ENCODE assay signal across 33 cellular contexts in the genomic region with DNA sequence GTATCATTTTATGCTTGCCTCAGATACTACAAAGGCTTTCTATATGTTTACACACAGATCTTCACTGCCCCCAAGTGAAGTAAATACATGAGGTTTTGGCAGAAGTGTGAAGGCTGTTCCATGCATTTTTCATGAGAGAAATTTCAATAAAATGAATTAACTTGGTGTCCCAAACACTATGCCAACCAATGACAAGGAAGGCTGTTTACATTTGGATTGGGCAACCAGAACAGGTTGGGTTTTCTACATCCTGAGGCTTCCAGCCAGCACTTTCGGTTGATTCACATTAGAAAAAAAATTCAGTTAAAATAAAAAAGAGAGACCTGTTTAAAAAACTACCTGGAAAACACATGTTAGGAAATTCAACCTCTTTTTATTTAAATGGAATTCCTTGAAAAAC.
DNase-seq lines count a peak whose midpoint lies in the region; ATAC-seq, FAIRE-seq and TF ChIP-seq lines count a peak whose summit lies in the region.
"Had no signal": no experiment of that assay in that cellular context is flagged by ENCODE, and none has a peak within 500 bp of the region (broad histone marks: within the 10 kb centered on the region; RNA-seq: fewer than 3 reads in every experiment).

No MANE protein-coding gene starts in this region.

- no peaks in the 10 kb centered on the region for H3K9me3 ChIP-seq in liver (ENCODE audit: control insufficient read depth in 4 of 4, low read length in 3 of 4)
- peaks cover 52% of the 10 kb centered on the region for H3K9me3 ChIP-seq in HepG2 (ENCODE audit: low read length)
- H3K9me3 ChIP-seq: BE2C, Caco-2 had no signal

- no peak overlapping the region for H3K27ac Mint-ChIP-seq in chondrocyte (ENCODE audit: unreplicated experiment)
- H3K27ac Mint-ChIP-seq: B cell; CD14-positive monocyte; CD4-positive, alpha-beta memory T cell; CD4-positive, alpha-beta T cell; CD4-positive, CD25-positive, alpha-beta regulatory T cell; CD8-positive, alpha-beta memory T cell; CD8-positive, alpha-beta T cell had no signal

- no peak overlapping the region for H2AFZ ChIP-seq in HepG2 (ENCODE audit: low read length)

- no peak for TF ChIP-seq EP300 in HepG2 (IDR thresholded peaks at IDR 0.05; ENCODE audit: low read depth in 2 of 2, low read length in 2 of 2)
- no peak for TF ChIP-seq EP300 in HepG2 (CRISPR knock-in tag; IDR thresholded peaks at IDR 0.05; ENCODE audit: borderline replicate concordance)

- no peak overlapping the region for H3K27ac ChIP-seq in liver (ENCODE audit: low read depth in 1 of 2, low read length in 2 of 2)
- no peak overlapping the region for H3K27ac ChIP-seq in HepG2 (ENCODE audit: extremely low read length, insufficient read depth, low read length)
- H3K27ac ChIP-seq: 22Rv1; A549; BLaER1; BLaER1 treated with 17β-estradiol and CSF1 and Interleukin-3, amounts not matched to agents 10 nM and 100 nM; C4-2B had no signal

- no peak for TF ChIP-seq POLR2A in HepG2 (IDR thresholded peaks at IDR 0.05; ENCODE audit: insufficient read depth in 1 of 2, low read depth in 2 of 2, low read length in 2 of 2)

- H3K27me3 ChIP-seq in liver (ENCODE audit: control insufficient read depth in 4 of 4, insufficient read depth in 4 of 4, low read length in 3 of 4) (no peaks in the 10 kb centered on the region), HepG2 (ENCODE audit: control insufficient read depth in 1 of 2, insufficient read depth in 2 of 2, low read length in 2 of 2) (no peaks in the 10 kb centered on the region)
- H3K27me3 ChIP-seq: BE2C; BLaER1; BLaER1 treated with 17β-estradiol and CSF1 and Interleukin-3, amounts not matched to agents 10 nM and 100 nM had no signal

- WGBS in liver, result 35% methylated on average over 1 of the region's 1 CpG
- 0% methylated on average over 1 of the region's 1 CpG for WGBS in HepG2 (ENCODE audit: low lambda C conversion rate)

- TF ChIP-seq RAD21 in liver (IDR thresholded peaks at IDR 0.05), result no peak
- TF ChIP-seq RAD21 in HepG2 (CRISPR knock-in tag; IDR thresholded peaks at IDR 0.05), result no peak

- in situ Hi-C loops in HepG2 (cut with HindIII; ENCODE audit: extremely low pct_ligation_motif_present, low pct_unique_long_range_greater_than_20kb), result no loop called here

- POLR2A ChIA-PET in HepG2 (lab: Yijun Ruan, JAX), result no interaction called here

- CTCF ChIA-PET in HepG2 (lab: Yijun Ruan, JAX; ENCODE audit: low intra/inter-chr PET ratio, low total read pairs), result no interaction called here

- peaks cover 3% of the 10 kb centered on the region for H3K36me3 Mint-ChIP-seq in chondrocyte (ENCODE audit: low read depth)
- H3K36me3 Mint-ChIP-seq: CD14-positive monocyte; CD4-positive, alpha-beta memory T cell; CD4-positive, CD25-positive, alpha-beta regulatory T cell; CD8-positive, alpha-beta T cell had no signal

- ATAC-seq in HepG2, result no peak
- ATAC-seq in left lobe of liver, result peak; percentile 60
- ATAC-seq: A549; CD8-positive, alpha-beta T cell had no signal

- BruUV-seq in HepG2 (replicated peaks; lab: Mats Ljungman, UMichigan), result no TSS peak

- H3K9ac ChIP-seq in liver (ENCODE audit: low read depth in 1 of 2, low read length in 2 of 2) (no peak overlapping the region), HepG2 (ENCODE audit: insufficient read depth, low read depth, low read length) (no peak overlapping the region)
- H3K9ac ChIP-seq: BLaER1; BLaER1 treated with 17β-estradiol and CSF1 and Interleukin-3, amounts not matched to agents 10 nM and 100 nM had no signal

- no peaks in the 10 kb centered on the region for H3K27me3 Mint-ChIP-seq in chondrocyte (ENCODE audit: low read depth)
- H3K27me3 Mint-ChIP-seq: B cell; CD4-positive, alpha-beta T cell; CD4-positive, CD25-positive, alpha-beta regulatory T cell; CD8-positive, alpha-beta memory T cell had no signal

- no peaks in the 10 kb centered on the region for H3K79me2 ChIP-seq in HepG2 (ENCODE audit: insufficient read depth, low read length)

- no peak for DNase-seq in HepG2 (ENCODE audit: low spot score)
- no peak for DNase-seq in left lobe of liver (ENCODE audit: low spot score)
- DNase-seq in chondrocyte (ENCODE audit: low spot score), result no peak
- DNase-seq: 8988T; ACHN; AML-193; BE2C; C1 segment of cervical spinal cord; Caco-2; Calu3; CD4-positive, alpha-beta memory T cell; CD4-positive, alpha-beta T cell; CD4-positive, CD25-positive, alpha-beta regulatory T cell; CD8-positive, alpha-beta memory T cell; CD8-positive, alpha-beta T cell; COR-L47; DMS 273 treated with DMSO at 0.1 percent for 48 hours; DMS153; DMS53; DMS79; DMS79 treated with DMSO at 0.1 percent for 48 hours; DND-41; EL had no signal

- peaks cover 7% of the 10 kb centered on the region for H3K9me3 Mint-ChIP-seq in chondrocyte (ENCODE audit: low read depth)

- intact Hi-C loops in HepG2 (cut with micrococcal nuclease; ENCODE audit: unreplicated experiment), result no loop called here

- no peak overlapping the region for H3K4me2 ChIP-seq in HepG2 (ENCODE audit: low read depth, low read length)
- H3K4me2 ChIP-seq: A549; BLaER1; BLaER1 treated with 17β-estradiol and CSF1 and Interleukin-3, amounts not matched to agents 10 nM and 100 nM had no signal

- TF ChIP-seq CTCF in liver (IDR thresholded peaks at IDR 0.05; ENCODE audit: low read depth, low read length, missing input control), result no peak
- no peak for TF ChIP-seq CTCF in HepG2 (CRISPR knock-in tag; IDR thresholded peaks at IDR 0.05)
- TF ChIP-seq CTCF in chondrocyte (IDR thresholded peaks at IDR 0.05), result no peak

- no peak overlapping the region for H3K4me3 Mint-ChIP-seq in chondrocyte (ENCODE audit: unreplicated experiment)
- H3K4me3 Mint-ChIP-seq: B cell; CD14-positive monocyte; CD4-positive, alpha-beta memory T cell; CD4-positive, alpha-beta T cell; CD4-positive, CD25-positive, alpha-beta regulatory T cell; CD8-positive, alpha-beta memory T cell; CD8-positive, alpha-beta T cell had no signal

- H3K4me1 ChIP-seq in liver (ENCODE audit: control insufficient read depth in 4 of 4, insufficient read depth in 4 of 4, low read length in 3 of 4) (no peaks in the 10 kb centered on the region), HepG2 (ENCODE audit: insufficient read depth, low read length) (no peaks in the 10 kb centered on the region)
- H3K4me1 ChIP-seq: A549, BE2C, Caco-2 had no signal

- H3K4me3 ChIP-seq in liver (ENCODE audit: low read depth in 1 of 3, low read length in 3 of 3) (no peak overlapping the region), HepG2 (replicated peaks in 1 of 3; ENCODE audit: insufficient read depth in 1 of 3, low read depth in 2 of 3, low read length in 3 of 3) (no peak overlapping the region)
- H3K4me3 ChIP-seq: A549; BLaER1; BLaER1 treated with 17β-estradiol and CSF1 and Interleukin-3, amounts not matched to agents 10 nM and 100 nM had no signal

- no peak for FAIRE-seq in HepG2 (lab: Jason Lieb, UNC)
- FAIRE-seq: A204.1, A549, D721Med had no signal

- H4K20me1 ChIP-seq in HepG2 (ENCODE audit: insufficient read depth, low read length), result no peaks in the 10 kb centered on the region
- H4K20me1 ChIP-seq: BLaER1; BLaER1 treated with 17β-estradiol and CSF1 and Interleukin-3, amounts not matched to agents 10 nM and 100 nM had no signal

- H3K36me3 ChIP-seq in liver (ENCODE audit: control insufficient read depth in 4 of 4, insufficient read depth in 3 of 4, low read depth in 1 of 4, low read length in 3 of 4) (no peaks in the 10 kb centered on the region), HepG2 (replicated peaks in 1 of 2; ENCODE audit: control insufficient read depth in 1 of 2, insufficient read depth in 2 of 2, low read length in 2 of 2) (no peaks in the 10 kb centered on the region)
- H3K36me3 ChIP-seq: BE2C; BLaER1; BLaER1 treated with 17β-estradiol and CSF1 and Interleukin-3, amounts not matched to agents 10 nM and 100 nM had no signal

- peaks cover 5% of the 10 kb centered on the region for H3K4me1 Mint-ChIP-seq in chondrocyte (ENCODE audit: low read depth)
- H3K4me1 Mint-ChIP-seq: B cell; CD14-positive monocyte; CD4-positive, alpha-beta memory T cell; CD4-positive, CD25-positive, alpha-beta regulatory T cell; CD8-positive, alpha-beta memory T cell had no signal

TF ChIP-seq in liver, 16 proteins besides CTCF, POLR2A, EP300 and RAD21:
- TF ChIP-seq YY1 (IDR thresholded peaks at IDR 0.05) (no peak), FOXA2 (IDR thresholded peaks at IDR 0.05) (peak; percentile 51), FOXA1 (IDR thresholded peaks at IDR 0.05) (peak; percentile 42)

TF ChIP-seq in HepG2, 621 proteins besides CTCF, POLR2A, EP300 and RAD21:
- TF ChIP-seq ZFP37 (CRISPR knock-in tag; IDR thresholded peaks at IDR 0.05; ENCODE audit: borderline replicate concordance) (no peak), IKZF4 (CRISPR knock-in tag; IDR thresholded peaks at IDR 0.05; ENCODE audit: borderline replicate concordance, low read depth, not compliant biosample characterization) (no peak), HOMEZ (CRISPR knock-in tag; IDR thresholded peaks at IDR 0.05; ENCODE audit: low read depth) (no peak), ZNF580 (CRISPR knock-in tag; IDR thresholded peaks at IDR 0.05; ENCODE audit: borderline replicate concordance, low read depth) (no peak), ZSCAN30 (CRISPR knock-in tag; IDR thresholded peaks at IDR 0.05) (no peak)
